8 cellular contexts compared by ENCODE assay signal in the genomic region with DNA sequence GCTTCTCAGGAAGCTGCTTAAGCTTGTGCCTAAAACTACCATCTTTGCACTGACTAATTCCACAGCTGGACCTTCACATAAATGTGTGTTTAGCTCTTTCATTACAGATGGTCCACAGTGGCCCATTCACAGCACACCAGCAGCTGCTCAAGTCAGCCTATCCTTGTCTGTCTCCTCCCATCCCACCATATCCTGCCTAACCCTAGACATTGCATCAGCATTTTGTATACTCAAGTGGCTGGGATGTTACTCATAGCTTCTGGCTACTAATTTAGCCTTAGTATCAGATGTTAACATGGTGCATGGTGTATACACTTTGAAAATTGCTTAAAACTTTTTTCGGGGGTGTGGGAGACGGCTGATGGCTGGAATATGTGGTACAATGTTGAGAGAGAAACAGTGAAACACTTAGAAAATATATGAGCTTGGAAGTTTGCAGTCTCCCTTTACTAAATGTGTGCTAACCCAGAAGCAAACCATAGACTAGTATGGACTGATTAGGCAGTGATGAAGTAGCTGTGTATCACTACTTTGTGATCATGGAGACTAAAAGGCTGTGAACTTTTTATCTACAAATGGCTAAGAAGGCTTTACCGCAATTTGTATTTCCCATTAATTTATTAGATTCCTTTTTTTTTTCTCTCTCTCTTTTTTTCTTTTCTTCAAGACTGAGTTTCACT.
DNase-seq lines count a peak whose midpoint lies in the region; ATAC-seq and TF ChIP-seq lines count a peak whose summit lies in the region.
"Had no signal": no experiment of that assay in that cellular context is flagged by ENCODE, and none has a peak within 500 bp of the region (broad histone marks: within the 10 kb centered on the region; RNA-seq: fewer than 3 reads in every experiment).

No MANE protein-coding gene starts in this region.

- no peak for TF ChIP-seq CTCF in omental fat pad (IDR thresholded peaks at IDR 0.05)

- ATAC-seq in omental fat pad (ENCODE audit: low FRiP score), result peak; percentile 71
- ATAC-seq in GM19351 (IDR thresholded peaks at IDR 0.05; ENCODE audit: unreplicated experiment), result no peak
- no peak for ATAC-seq in GM21381 (IDR thresholded peaks at IDR 0.05; ENCODE audit: unreplicated experiment)

- DNase-seq in EH (ENCODE audit: low read depth) (peak; percentile 90), M059J (ENCODE audit: low read depth) (peak; percentile 52), dedifferentiated amniotic fluid mesenchymal stem cell (ENCODE audit: extremely low spot score) (peak; percentile 87), omental fat pad (ENCODE audit: low spot score) (no peak), NCI-H1694 (lab: John Stamatoyannopoulos, UW) (no peak)
- DNase-seq: retina had no signal

Comparison
In these comparisons a context has a peak if more than half of its experiments do, and no peak if none do; other contexts are left out.
1. DNase-seq: peak in EH (single experiment), M059J (single experiment) and dedifferentiated amniotic fluid mesenchymal stem cell (single experiment); none in omental fat pad (single experiment) and NCI-H1694 (single experiment).